ENCODE assay signal across 19 cellular contexts in the genomic region with DNA sequence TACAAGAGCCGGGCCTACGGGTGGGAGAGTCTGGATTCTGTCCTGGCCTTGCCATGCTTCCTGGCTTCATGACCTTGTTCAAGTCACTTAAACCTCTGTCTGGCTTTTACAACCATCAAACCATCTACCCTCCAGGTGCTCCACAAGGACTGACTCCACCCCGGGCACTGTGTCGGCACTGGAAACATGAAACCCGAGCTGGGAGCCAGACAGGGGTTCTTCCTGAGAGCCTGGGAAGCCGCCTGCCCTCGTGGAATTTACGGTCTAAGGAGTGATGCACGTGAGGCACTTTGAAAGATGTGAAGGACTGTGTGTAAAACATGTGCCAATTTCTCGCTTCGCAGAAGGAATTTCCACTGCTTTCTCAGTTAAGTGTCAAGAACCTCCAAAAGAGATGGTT. TPM values are rescaled to one million over a fixed set of nuclear protein-coding genes. Genes with fewer than 3 reads are reported as not detected.
DNase-seq lines count a peak whose midpoint lies in the region; ATAC-seq, FAIRE-seq and TF ChIP-seq lines count a peak whose summit lies in the region.
"Had no signal": no experiment of that assay in that cellular context is flagged by ENCODE, and none has a peak within 500 bp of the region (broad histone marks: within the 10 kb centered on the region; RNA-seq: fewer than 3 reads in every experiment).

No MANE protein-coding gene starts in this region.

- H3K9me3 ChIP-seq in adrenal gland (replicated peaks in 1 of 3) = no peaks in the 10 kb centered on the region
- H3K9me3 ChIP-seq: prostate gland, SK-N-SH had no signal

- TF ChIP-seq POLR2A in H54 (IDR thresholded peaks at IDR 0.05; ENCODE audit: low read depth, low read length) (no peak), adrenal gland (IDR thresholded peaks at IDR 0.05) (no peak)

- peaks cover 0 to 17% of the 10 kb centered on the region in 2 donors for H3K4me1 ChIP-seq in adrenal gland (replicated peaks in 1 of 2)
- H3K4me1 ChIP-seq: prostate gland had no signal

- ATAC-seq in HG03460 (IDR thresholded peaks at IDR 0.05; ENCODE audit: unreplicated experiment) = no peak
- ATAC-seq: activated CD8-positive, alpha-beta T cell treated with anti-CD3 and anti-CD28 coated beads, Interleukin-2, amount 10 ng/mL, durations not matched to agents 7 days and 5 days; left ventricle myocardium superior; natural killer cell treated with Interleukin-12 subunit alpha and Interleukin-12 subunit beta and Interleukin-15 and Interleukin-18, amount 100 ng/mL, for 72 hours had no signal

- peak overlapping the region; percentile 86 for H3K27ac ChIP-seq in epithelial cell of prostate
- H3K27ac ChIP-seq in adrenal gland = no peak overlapping the region
- H3K27ac ChIP-seq: prostate gland had no signal

- 87 to 91% (median 89%) methylated on average over 11 of the region's 11 CpGs for WGBS in adrenal gland, 4 donors

- DNase-seq in A172 (ENCODE audit: low spot score) (peak; percentile 43), H7 (peak; percentile 80), NCI-H2171 (lab: John Stamatoyannopoulos, UW) (peak; percentile 62), epithelial cell of prostate (ENCODE audit: low read depth, low spot score) (no peak), MV-4-11 (lab: John Stamatoyannopoulos, UW) (no peak), H54 (ENCODE audit: insufficient read length, low spot score) (no peak), adrenal gland (no peak)
- DNase-seq: activated CD8-positive, alpha-beta T cell treated with anti-CD3 and anti-CD28 coated beads, Interleukin-2, amount 10 ng/mL, durations not matched to agents 7 days and 5 days; Calu3; left ventricle myocardium superior; NCI-H2227 treated with DMSO at 0.1 percent for 48 hours; OCI-M1; SK-N-SH; stimulated activated CD4-positive, alpha-beta T cell treated with anti-CD3 and anti-CD28 coated beads, Interleukin-15, amount 100 ng/mL, for 24 hours had no signal

- H3K27me3 ChIP-seq in H7 (ENCODE audit: control insufficient read depth, insufficient read depth, low read length) = no peaks in the 10 kb centered on the region
- H3K27me3 ChIP-seq in adrenal gland = no peaks in the 10 kb centered on the region

- no peak for TF ChIP-seq CTCF in adrenal gland (IDR thresholded peaks at IDR 0.05)

- H3K4me3 ChIP-seq in H7 (ENCODE audit: insufficient read depth, low read depth, low read length) (no peak overlapping the region), adrenal gland (no peak overlapping the region)
- H3K4me3 ChIP-seq: prostate gland had no signal

- H3K36me3 ChIP-seq in H7 (replicated peaks; ENCODE audit: control insufficient read depth, insufficient read depth, low read length) (no peaks in the 10 kb centered on the region), adrenal gland (replicated peaks in 1 of 2) (no peaks in the 10 kb centered on the region)
- H3K36me3 ChIP-seq: prostate gland had no signal

- intact Hi-C loops in adrenal gland (cut with DNase I) = no loop called here

- FAIRE-seq in H54 (lab: Jason Lieb, UNC) = no peak
- FAIRE-seq: GM18507, HTR-8/SVneo had no signal

RNA-seq across cellular contexts. Expression of a gene that starts 11.6 kb away (rescaled TPM):
- total RNA-seq in A172 (2014; rRNA removed; shearing (Covaris generic)) = 5.0 and 6.3 TPM in 2 replicates
- 9.9 and 10.5 TPM in 2 replicates for total RNA-seq in H7 (2014; rRNA removed; shearing (Covaris generic))
- total RNA-seq in adrenal gland = 1 to 10 TPM; 1.1 to 4.5 (median 2.7) TPM
- polyA plus RNA-seq in adrenal gland = 1 to 10 TPM in 2 of 3 donors, under 1 TPM in 1; 0.98 to 3.0 (median 1.8) TPM

RNA-seq across cellular contexts. Expression of a gene that starts 54.1 kb away (rescaled TPM):
- 214 and 304 TPM in 2 replicates for total RNA-seq in A172 (2014; rRNA removed; shearing (Covaris generic))
- total RNA-seq in H7 (2014; rRNA removed; shearing (Covaris generic)) = 101 and 121 TPM in 2 replicates
- 100 to 1,000 TPM in 1 of 8 donors, 10 to 100 TPM in 7; 30.2 to 113 (median 57.1) TPM for total RNA-seq in adrenal gland
- polyA plus RNA-seq in adrenal gland = 10 to 100 TPM; 25.0 to 95.2 (median 46.5) TPM

Comparison
In these comparisons a context has a peak if more than half of its experiments do, and no peak if none do; other contexts are left out.
1. DNase-seq: peak in A172 (single experiment), H7 (single experiment) and NCI-H2171 (single experiment); none in epithelial cell of prostate (single experiment), MV-4-11 (single experiment), H54 (single experiment) and adrenal gland (0 of 7).